Comparison of ENCODE assay signal across 10 cellular contexts in genomic region chr3:63976166-63976861, GRCh38. TPM values are rescaled to one million over a fixed set of nuclear protein-coding genes. Genes with fewer than 3 reads are reported as not detected.
DNase-seq lines count a peak whose midpoint lies in the region; ATAC-seq, FAIRE-seq and TF ChIP-seq lines count a peak whose summit lies in the region.
"Had no signal": no experiment of that assay in that cellular context is flagged by ENCODE, and none has a peak within 500 bp of the region (broad histone marks: within the 10 kb centered on the region; RNA-seq: fewer than 3 reads in every experiment).

No MANE protein-coding gene starts in this region.

- FAIRE-seq in D721Med (lab: Jason Lieb, UNC) = no peak
- FAIRE-seq: endothelial cell of umbilical vein, G401.6 had no signal

- H3K4me3 ChIP-seq in HL-60 (replicated peaks; ENCODE audit: insufficient read depth, low read length) = no peak overlapping the region
- H3K4me3 ChIP-seq in astrocyte of the spinal cord (ENCODE audit: low read depth, low read length) = no peak overlapping the region
- no peak overlapping the region for H3K4me3 ChIP-seq in liver (ENCODE audit: low read depth in 1 of 3, low read length in 3 of 3)

- DNase-seq in A172 (ENCODE audit: low spot score) (peak; percentile 51), HL-60 (ENCODE audit: low read depth in 1 of 2, low spot score in 1 of 2) (peak; percentile 36 to 74), astrocyte of the spinal cord (ENCODE audit: low read depth, low spot score) (peak; percentile 92), OCI-M2 (lab: John Stamatoyannopoulos, UW; ENCODE audit: unreplicated experiment) (no peak), D721Med (ENCODE audit: insufficient read length, low spot score) (no peak)
- no peak for DNase-seq in effector CD8-positive, alpha-beta T cell (lab: John Stamatoyannopoulos, UW)

- no peak overlapping the region for H3K9ac ChIP-seq in liver (ENCODE audit: low read depth in 1 of 2, low read length in 2 of 2)

- H3K4me1 ChIP-seq in liver (ENCODE audit: control insufficient read depth in 4 of 4, insufficient read depth in 4 of 4, low read length in 3 of 4) = peaks cover 13 to 54% (median 32%) of the 10 kb centered on the region in 4 donors

- peaks cover 0 to 7% (median 4%) of the 10 kb centered on the region in 4 donors for H3K36me3 ChIP-seq in liver (ENCODE audit: control insufficient read depth in 4 of 4, insufficient read depth in 3 of 4, low read depth in 1 of 4, low read length in 3 of 4)

- 92% methylated on average over 4 of the region's 4 CpGs for WGBS in liver

- TF ChIP-seq CTCF in HL-60 (IDR thresholded peaks at IDR 0.05; ENCODE audit: insufficient read depth, low read length) = no peak
- no peak for TF ChIP-seq CTCF in astrocyte of the spinal cord (IDR thresholded peaks at IDR 0.05; ENCODE audit: low read depth, low read length)
- TF ChIP-seq CTCF in liver (IDR thresholded peaks at IDR 0.05; ENCODE audit: low read depth, low read length, missing input control) = no peak
- TF ChIP-seq CTCF in D721Med (IDR thresholded peaks at IDR 0.05; ENCODE audit: insufficient read depth, missing control alignments) = no peak

- TF ChIP-seq RAD21 in liver (IDR thresholded peaks at IDR 0.05) = no peak

- no peak for ATAC-seq in GM18519 (IDR thresholded peaks at IDR 0.05; ENCODE audit: low FRiP score, unreplicated experiment)

- H3K27ac ChIP-seq in HL-60 (replicated peaks) = peak overlapping the region; percentile 22; the same call in 1 of the 2 replicates
- peak overlapping the region; percentile 39 to 73 for H3K27ac ChIP-seq in liver (ENCODE audit: low read depth in 1 of 2, low read length in 2 of 2)

- no peaks in the 10 kb centered on the region for H3K27me3 ChIP-seq in HL-60 (ENCODE audit: insufficient read depth, poor library complexity, severe bottlenecking)
- no peaks in the 10 kb centered on the region for H3K27me3 ChIP-seq in liver (ENCODE audit: control insufficient read depth in 4 of 4, insufficient read depth in 4 of 4, low read length in 3 of 4)

- H3K9me3 ChIP-seq in liver (ENCODE audit: control insufficient read depth in 4 of 4, low read length in 3 of 4) = no peaks in the 10 kb centered on the region

- in situ Hi-C loops in astrocyte of the spinal cord (cut with HindIII; ENCODE audit: low sequenced_read_pairs) = no loop called here

TF ChIP-seq in liver, 16 proteins besides CTCF, POLR2A, EP300 and RAD21:
- peak in 1 of 2 donors; percentile 17 for TF ChIP-seq HNF4A (conservative IDR thresholded peaks at IDR 0.05)
- TF ChIP-seq REST (IDR thresholded peaks at IDR 0.05) = no peak
- TF ChIP-seq GABPA (IDR thresholded peaks at IDR 0.05 in 1 of 2, conservative IDR thresholded peaks at IDR 0.05 in 1 of 2) = no peak
- TF ChIP-seq, protein P1, sequence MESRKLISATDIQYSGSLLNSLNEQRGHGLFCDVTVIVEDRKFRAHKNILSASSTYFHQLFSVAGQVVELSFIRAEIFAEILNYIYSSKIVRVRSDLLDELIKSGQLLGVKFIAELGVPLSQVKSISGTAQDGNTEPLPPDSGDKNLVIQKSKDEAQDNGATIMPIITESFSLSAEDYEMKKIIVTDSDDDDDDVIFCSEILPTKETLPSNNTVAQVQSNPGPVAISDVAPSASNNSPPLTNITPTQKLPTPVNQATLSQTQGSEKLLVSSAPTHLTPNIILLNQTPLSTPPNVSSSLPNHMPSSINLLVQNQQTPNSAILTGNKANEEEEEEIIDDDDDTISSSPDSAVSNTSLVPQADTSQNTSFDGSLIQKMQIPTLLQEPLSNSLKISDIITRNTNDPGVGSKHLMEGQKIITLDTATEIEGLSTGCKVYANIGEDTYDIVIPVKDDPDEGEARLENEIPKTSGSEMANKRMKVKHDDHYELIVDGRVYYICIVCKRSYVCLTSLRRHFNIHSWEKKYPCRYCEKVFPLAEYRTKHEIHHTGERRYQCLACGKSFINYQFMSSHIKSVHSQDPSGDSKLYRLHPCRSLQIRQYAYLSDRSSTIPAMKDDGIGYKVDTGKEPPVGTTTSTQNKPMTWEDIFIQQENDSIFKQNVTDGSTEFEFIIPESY (IDR thresholded peaks at IDR 0.05) = no peak
- TF ChIP-seq HNF4G (IDR thresholded peaks at IDR 0.05) = no peak
- TF ChIP-seq JUND (IDR thresholded peaks at IDR 0.05) = peak in 1 of 2 donors; percentile 22
- peak in 1 of 2 donors; percentile 20 for TF ChIP-seq RXRA (IDR thresholded peaks at IDR 0.05)
- TF ChIP-seq FOXA1 (IDR thresholded peaks at IDR 0.05) = no peak
- peak; percentile 17 for TF ChIP-seq YY1 (IDR thresholded peaks at IDR 0.05)
- no peak for TF ChIP-seq SP1 (IDR thresholded peaks at IDR 0.05)

RNA-seq across cellular contexts. Expression of gene PSMD6, which starts 47.0 kb away (rescaled TPM):
- 159 and 176 TPM in 2 replicates for total RNA-seq in A172 (2014; rRNA removed; shearing (Covaris generic))
- total RNA-seq in liver = 10 to 100 TPM; 54.6 to 72.7 TPM
- polyA plus RNA-seq in liver = 10 to 100 TPM; 49.3 to 55.2 TPM

Comparison
In these comparisons a context has a peak if more than half of its experiments do, and no peak if none do; other contexts are left out.
1. DNase-seq: peak in A172 (single experiment), HL-60 (2 of 2) and astrocyte of the spinal cord (single experiment); none in OCI-M2 (single experiment), D721Med (single experiment) and effector CD8-positive, alpha-beta T cell (single experiment).